ENCODE assay signal across 1 cellular context in genomic region chr16:65666132-65666869, GRCh38.
TF ChIP-seq lines count a peak whose summit lies in the region.

No MANE protein-coding gene starts in this region.

TF ChIP-seq in WTC11, 78 proteins besides CTCF, POLR2A, EP300 and RAD21:
- TF ChIP-seq NFE2L1 (CRISPR knock-in tag; IDR thresholded peaks at IDR 0.05), result no peak
- TF ChIP-seq GTF2I (CRISPR knock-in tag; conservative IDR thresholded peaks at IDR 0.05), result 0 out of 2 replicates have a peak, but pooled peaks have one; percentile 49
